In genomic region chr11:77589181-77589520, GRCh38 we compare ENCODE assay signal across 8 cellular contexts. TPM values are rescaled to one million over a fixed set of nuclear protein-coding genes. Genes with fewer than 3 reads are reported as not detected.
DNase-seq lines count a peak whose midpoint lies in the region; ATAC-seq, FAIRE-seq and TF ChIP-seq lines count a peak whose summit lies in the region.

No MANE protein-coding gene starts in this region.

- WGBS in smooth muscle cell (ENCODE audit: low lambda C conversion rate): 7% methylated on average over 19 of the region's 19 CpGs

- no peaks in the 10 kb centered on the region for H3F3A ChIP-seq in smooth muscle cell (ENCODE audit: low read depth)

- no peaks in the 10 kb centered on the region for H3K79me2 ChIP-seq in smooth muscle cell (ENCODE audit: low read depth)

- DNase-seq in left ventricle myocardium inferior (no peak), smooth muscle cell (lab: John Stamatoyannopoulos, UW; ENCODE audit: unreplicated experiment) (no peak), GM13976 (ENCODE audit: low spot score) (no peak), RCC 7860 (ENCODE audit: low spot score) (no peak), HuH-7 (ENCODE audit: low spot score) (no peak)

- H4K20me1 ChIP-seq in smooth muscle cell (ENCODE audit: low read depth): no peaks in the 10 kb centered on the region

- TF ChIP-seq CTCF in VCaP (conservative IDR thresholded peaks at IDR 0.05): no peak
- no peak for TF ChIP-seq CTCF in left ventricle myocardium inferior (IDR thresholded peaks at IDR 0.05; ENCODE audit: borderline replicate concordance)
- TF ChIP-seq CTCF in smooth muscle cell (IDR thresholded peaks at IDR 0.05; ENCODE audit: borderline replicate concordance, insufficient read depth, poor library complexity, severe bottlenecking): no peak
- no peak for TF ChIP-seq CTCF in GM13976 (IDR thresholded peaks at IDR 0.05; ENCODE audit: borderline replicate concordance, control extremely low read depth, extremely low read depth, insufficient read depth, missing control alignments)

- H3K27ac ChIP-seq in VCaP (peak overlapping the region; percentile 90), left ventricle myocardium inferior (replicated peaks) (peak overlapping the region; percentile 79), smooth muscle cell (ENCODE audit: low read depth) (no peak overlapping the region)

- peak overlapping the region; percentile 90 for H2AFZ ChIP-seq in smooth muscle cell (ENCODE audit: low read depth)

- H3K4me3 ChIP-seq in left ventricle myocardium inferior: peak overlapping the region; percentile 78
- peak overlapping the region; percentile 65 for H3K4me3 ChIP-seq in smooth muscle cell

- no peak for FAIRE-seq in RCC 7860 (lab: Jason Lieb, UNC)

- H3K4me1 ChIP-seq in left ventricle myocardium inferior: peaks cover 25% of the 10 kb centered on the region
- H3K4me1 ChIP-seq in smooth muscle cell (ENCODE audit: low read depth): peaks cover 5% of the 10 kb centered on the region

- ATAC-seq in GM18517 (IDR thresholded peaks at IDR 0.05; ENCODE audit: unreplicated experiment) (peak; percentile 29), HG02798 (IDR thresholded peaks at IDR 0.05; ENCODE audit: poor library complexity, unreplicated experiment) (peak; percentile 24)

- H3K36me3 ChIP-seq in left ventricle myocardium inferior: no peaks in the 10 kb centered on the region
- no peaks in the 10 kb centered on the region for H3K36me3 ChIP-seq in smooth muscle cell (ENCODE audit: low read depth)

- peak overlapping the region; percentile 45 for H3K9ac ChIP-seq in smooth muscle cell (ENCODE audit: low read depth)

- H3K27me3 ChIP-seq in left ventricle myocardium inferior (ENCODE audit: low read depth) (no peaks in the 10 kb centered on the region), smooth muscle cell (ENCODE audit: low read depth) (no peaks in the 10 kb centered on the region)

- H3K9me3 ChIP-seq in left ventricle myocardium inferior (replicated peaks) (no peaks in the 10 kb centered on the region), smooth muscle cell (replicated peaks; ENCODE audit: low read depth) (no peaks in the 10 kb centered on the region)

- in situ Hi-C loops in GM13976 (cut with MboI; ENCODE audit: low sequenced_read_pairs, unreplicated experiment): no loop called here

- intact Hi-C loops in left ventricle myocardium inferior (cut with micrococcal nuclease): no loop called here

- H3K4me2 ChIP-seq in smooth muscle cell: peak overlapping the region; percentile 97

RNA-seq across cellular contexts. Expression of gene AQP11, which starts 0.6 kb away (rescaled TPM):
- total RNA-seq in left ventricle myocardium inferior (0.69 TPM), smooth muscle cell (0.40 and 0.54 TPM in 2 replicates)
- 0.22 and 0.37 TPM in 2 replicates for polyA plus RNA-seq in smooth muscle cell

RNA-seq across cellular contexts. Expression of gene CLNS1A, which starts 48.4 kb away (rescaled TPM):
- total RNA-seq in left ventricle myocardium inferior (80.7 TPM), smooth muscle cell (109 and 132 TPM in 2 replicates)
- 67.3 and 73.0 TPM in 2 replicates for polyA plus RNA-seq in smooth muscle cell
